ENCODE assay signal across 9 cellular contexts in the genomic region with DNA sequence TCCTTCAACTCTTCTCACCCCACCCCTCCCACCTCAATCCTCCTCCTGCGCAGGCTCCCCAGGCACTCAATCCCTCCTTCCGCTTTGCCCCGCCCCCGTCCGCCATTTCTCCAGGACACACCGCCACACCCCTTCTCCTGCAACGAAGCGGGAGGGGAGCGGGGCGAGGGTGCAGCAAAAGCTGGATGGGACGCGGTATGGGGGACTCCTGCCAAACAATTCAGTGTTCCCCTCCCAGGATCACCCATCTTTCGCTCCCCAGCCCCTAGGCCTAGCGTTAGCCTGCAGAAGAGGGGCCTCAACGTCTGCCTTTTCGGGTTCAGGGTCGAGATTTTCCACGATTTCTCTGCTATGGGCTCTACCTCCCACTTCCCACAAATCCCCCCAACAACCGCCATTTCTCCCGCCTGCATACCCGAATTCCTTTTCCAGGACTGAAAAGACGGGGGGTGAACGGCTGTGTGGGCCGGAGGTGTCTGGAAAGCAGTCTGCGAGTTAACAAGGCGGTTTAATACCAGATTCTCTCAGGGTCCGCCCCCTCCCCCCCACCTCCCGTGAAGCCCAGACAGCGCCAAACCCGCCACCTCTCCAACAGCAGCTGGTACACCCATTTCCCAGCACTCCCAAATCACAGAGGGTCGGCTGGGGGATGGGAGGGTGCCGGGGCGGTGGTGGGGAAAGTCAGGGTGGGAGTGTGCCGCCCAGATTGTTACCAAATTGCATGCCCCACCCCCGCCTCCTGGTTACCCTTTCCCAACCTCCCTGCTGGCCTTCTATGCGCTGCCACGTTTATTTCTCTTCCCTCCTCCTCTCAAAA. TPM values are rescaled to one million over a fixed set of nuclear protein-coding genes. Genes with fewer than 3 reads are reported as not detected.
DNase-seq lines count a peak whose midpoint lies in the region; ATAC-seq and TF ChIP-seq lines count a peak whose summit lies in the region.
"Had no signal": no experiment of that assay in that cellular context is flagged by ENCODE, and none has a peak within 500 bp of the region (broad histone marks: within the 10 kb centered on the region; RNA-seq: fewer than 3 reads in every experiment).

No MANE protein-coding gene starts in this region.

- 1 to 27% methylated on average over 20 to 37 of the region's 37 CpGs for WGBS in lower leg skin, 2 donors

- no peaks in the 10 kb centered on the region for H3K27me3 ChIP-seq in CD4-positive, alpha-beta memory T cell (ENCODE audit: insufficient read depth, low read length)

- peaks cover 12% of the 10 kb centered on the region for H3K4me1 ChIP-seq in CD4-positive, alpha-beta memory T cell (ENCODE audit: insufficient read depth, low read length)

- no peak overlapping the region for H3K27ac ChIP-seq in CD4-positive, alpha-beta memory T cell (ENCODE audit: low read depth, low read length)
- H3K27ac ChIP-seq: HL-60 had no signal

- TF ChIP-seq CTCF in lower leg skin (IDR thresholded peaks at IDR 0.05) = no peak

- POLR2A ChIA-PET in CD4-positive, alpha-beta memory T cell (lab: Charles Lee; ENCODE audit: partially characterized antibody) = interaction anchor here (1.5 kb wide), 1 partner anchor 273 kb away, joined by 3 read pairs; a partner anchor contains a TSS

- CTCF ChIA-PET in CD4-positive, alpha-beta memory T cell (lab: Charles Lee; ENCODE audit: partially characterized antibody) = no interaction called here

- peak overlapping the region in 5 of 7 donors; percentile 49 to 78 (median 76) for H3K27ac Mint-ChIP-seq in CD4-positive, alpha-beta memory T cell
- no peak overlapping the region for H3K27ac Mint-ChIP-seq in dendritic cell treated with granulocyte-macrophage colony-stimulating factor and Interleukin-4, amounts not matched to agents 40 ng/mL and 50 ng/mL, for 4 days

- peaks cover 4 to 20% (median 13%) of the 10 kb centered on the region in 4 donors for H3K4me1 Mint-ChIP-seq in CD4-positive, alpha-beta memory T cell
- H3K4me1 Mint-ChIP-seq in dendritic cell treated with granulocyte-macrophage colony-stimulating factor and Interleukin-4, amounts not matched to agents 40 ng/mL and 50 ng/mL, for 4 days (ENCODE audit: low read depth) = peaks cover 9% of the 10 kb centered on the region

- H3K9me3 ChIP-seq in CD4-positive, alpha-beta memory T cell (ENCODE audit: control insufficient read depth in 1 of 2, low read length in 2 of 2) = no peaks in the 10 kb centered on the region

- peaks cover 0 to 1% of the 10 kb centered on the region in 2 donors for H3K36me3 Mint-ChIP-seq in CD4-positive, alpha-beta memory T cell
- H3K36me3 Mint-ChIP-seq in dendritic cell treated with granulocyte-macrophage colony-stimulating factor and Interleukin-4, amounts not matched to agents 40 ng/mL and 50 ng/mL, for 4 days (ENCODE audit: low read depth) = no peaks in the 10 kb centered on the region

- H3K9me3 Mint-ChIP-seq in CD4-positive, alpha-beta memory T cell = no peaks in the 10 kb centered on the region
- H3K9me3 Mint-ChIP-seq in dendritic cell treated with granulocyte-macrophage colony-stimulating factor and Interleukin-4, amounts not matched to agents 40 ng/mL and 50 ng/mL, for 4 days = no peaks in the 10 kb centered on the region

- intact Hi-C loops in CD4-positive, alpha-beta memory T cell (cut with micrococcal nuclease) = no loop called here
- intact Hi-C loops in dendritic cell treated with granulocyte-macrophage colony-stimulating factor and Interleukin-4, amounts not matched to agents 40 ng/mL and 50 ng/mL, for 4 days (cut with micrococcal nuclease) = no loop called here
- intact Hi-C loops in lower leg skin (cut with DNase I; ENCODE audit: low total_unique reads) = no loop called here

- H3K4me3 Mint-ChIP-seq in CD4-positive, alpha-beta memory T cell = peak overlapping the region; percentile 85 to 90 (median 86)
- peak overlapping the region; percentile 77 for H3K4me3 Mint-ChIP-seq in dendritic cell treated with granulocyte-macrophage colony-stimulating factor and Interleukin-4, amounts not matched to agents 40 ng/mL and 50 ng/mL, for 4 days

- TF ChIP-seq POLR2A in lower leg skin (IDR thresholded peaks at IDR 0.05) = no peak

- DNase-seq in CD4-positive, alpha-beta memory T cell = peak; percentile 42 to 57 (median 43)
- DNase-seq in NCI-H187 treated with DMSO at 0.1 percent for 48 hours (lab: John Stamatoyannopoulos, UW) (peak; percentile 54), lower leg skin (ENCODE audit: low spot score in 2 of 2) (peak; percentile 50 to 93), SKM-1 (lab: John Stamatoyannopoulos, UW; ENCODE audit: unreplicated experiment) (no peak)
- DNase-seq in activated CD4-positive, alpha-beta T cell treated with anti-CD3 and anti-CD28 coated beads for 48 hours = peak; percentile 77
- peak; percentile 39 to 43 for DNase-seq in stimulated activated CD4-positive, alpha-beta T cell treated with anti-CD3 and anti-CD28 coated beads, Interleukin-2, amount 100 ng/mL, for 48 hours

- peak overlapping the region; percentile 28 to 58 for H3K4me3 ChIP-seq in CD4-positive, alpha-beta memory T cell (ENCODE audit: low read length in 2 of 2)
- H3K4me3 ChIP-seq in lower leg skin (ENCODE audit: low read depth, poor library complexity, severe bottlenecking) = peak overlapping the region; percentile 30

- H3K27me3 Mint-ChIP-seq in CD4-positive, alpha-beta memory T cell = no peaks in the 10 kb centered on the region
- H3K27me3 Mint-ChIP-seq in dendritic cell treated with granulocyte-macrophage colony-stimulating factor and Interleukin-4, amounts not matched to agents 40 ng/mL and 50 ng/mL, for 4 days = peaks cover 16% of the 10 kb centered on the region

- ATAC-seq in GM21825 (IDR thresholded peaks at IDR 0.05; ENCODE audit: unreplicated experiment) = peak; percentile 72

- no peaks in the 10 kb centered on the region for H3K36me3 ChIP-seq in CD4-positive, alpha-beta memory T cell (ENCODE audit: insufficient read depth, low read length)

RNA-seq across cellular contexts. Expression of a gene that starts 0.8 kb away (rescaled TPM):
- total RNA-seq in CD4-positive, alpha-beta memory T cell = 1 to 10 TPM; 7.3 to 9.4 TPM
- 1 to 10 TPM in 1 of 2 donors, under 1 TPM in 1; 0.67 to 1.3 TPM for polyA plus RNA-seq in CD4-positive, alpha-beta memory T cell
- total RNA-seq in lower leg skin = 10 to 100 TPM in 1 of 4 donors, 1 to 10 TPM in 3; 5.4 to 14.1 (median 8.7) TPM

RNA-seq across cellular contexts. Expression of a gene that starts 35.9 kb away (rescaled TPM):
- 10 to 100 TPM; 39.6 to 40.1 TPM for total RNA-seq in CD4-positive, alpha-beta memory T cell
- 10 to 100 TPM; 18.4 to 25.2 TPM for polyA plus RNA-seq in CD4-positive, alpha-beta memory T cell
- total RNA-seq in lower leg skin = 10 to 100 TPM; 14.7 to 21.5 (median 17.0) TPM

RNA-seq across cellular contexts. Expression of a gene that starts 41.1 kb away (rescaled TPM):
- total RNA-seq in CD4-positive, alpha-beta memory T cell = 10 to 100 TPM; 36.6 to 40.5 TPM
- 10 to 100 TPM; 44.6 to 46.9 TPM for polyA plus RNA-seq in CD4-positive, alpha-beta memory T cell
- 10 to 100 TPM; 13.6 to 28.6 (median 17.2) TPM for total RNA-seq in lower leg skin
